In genomic region chr3:107431048-107431297, GRCh38 we compare ENCODE assay signal across 8 cellular contexts. TPM values are rescaled to one million over a fixed set of nuclear protein-coding genes. Genes with fewer than 3 reads are reported as not detected.
DNase-seq lines count a peak whose midpoint lies in the region; ATAC-seq and TF ChIP-seq lines count a peak whose summit lies in the region.

No MANE protein-coding gene starts in this region.

- H3K36me3 ChIP-seq in effector memory CD4-positive, alpha-beta T cell (ENCODE audit: control insufficient read depth, insufficient read depth, low read length), result no peaks in the 10 kb centered on the region
- H3K36me3 ChIP-seq in thoracic aorta, result no peaks in the 10 kb centered on the region

- no peaks in the 10 kb centered on the region for H3K27me3 ChIP-seq in effector memory CD4-positive, alpha-beta T cell (replicated peaks; ENCODE audit: control insufficient read depth, insufficient read depth, low read length, poor library complexity, severe bottlenecking)
- no peaks in the 10 kb centered on the region for H3K27me3 ChIP-seq in thoracic aorta (replicated peaks; ENCODE audit: insufficient read depth)

- peak; percentile 41 to 57 for DNase-seq in SHP77 (lab: John Stamatoyannopoulos, UW)
- no peak for DNase-seq in SHP77 treated with DMSO at 0.1 percent for 48 hours (lab: John Stamatoyannopoulos, UW)
- DNase-seq in T-helper 22 cell (ENCODE audit: low read depth), result peak; percentile 0
- peak in 1 of 3 donors; percentile 1 for DNase-seq in effector memory CD4-positive, alpha-beta T cell
- DNase-seq in mucosa of gallbladder (ENCODE audit: low spot score), result peak; percentile 28
- DNase-seq in thoracic aorta (ENCODE audit: low spot score), result no peak
- DNase-seq in HK-2 (ENCODE audit: unreplicated experiment), result no peak

- no peaks in the 10 kb centered on the region for H3K9me3 ChIP-seq in effector memory CD4-positive, alpha-beta T cell (ENCODE audit: control insufficient read depth, low read length)
- no peaks in the 10 kb centered on the region for H3K9me3 ChIP-seq in thoracic aorta

- H3K4me1 ChIP-seq in effector memory CD4-positive, alpha-beta T cell (ENCODE audit: control insufficient read depth, insufficient read depth, low read length, poor library complexity, severe bottlenecking), result peaks cover 15% of the 10 kb centered on the region
- peaks cover 5 to 10% of the 10 kb centered on the region in 2 donors for H3K4me1 ChIP-seq in thoracic aorta (ENCODE audit: control insufficient read depth in 1 of 2, low read depth in 2 of 2)

- TF ChIP-seq CTCF in thoracic aorta (IDR thresholded peaks at IDR 0.05), result no peak

- peak overlapping the region; percentile 80 for H3K4me3 ChIP-seq in effector memory CD4-positive, alpha-beta T cell (ENCODE audit: insufficient read depth, low read depth, low read length, poor library complexity, severe bottlenecking)
- peak overlapping the region; percentile 93 for H3K4me3 ChIP-seq in thoracic aorta

- no peak overlapping the region for H3K27ac ChIP-seq in effector memory CD4-positive, alpha-beta T cell (ENCODE audit: insufficient read depth, low read length, poor library complexity, severe bottlenecking)
- H3K27ac ChIP-seq in thoracic aorta, result peak overlapping the region; percentile 89 to 99

- peak; percentile 7 for ATAC-seq in HG02973 (IDR thresholded peaks at IDR 0.05; ENCODE audit: unreplicated experiment)
- ATAC-seq in thoracic aorta (ENCODE audit: insufficient number of reproducible peaks, low FRiP score, low read depth), result peak; percentile 3

RNA-seq across cellular contexts. Expression of gene CCDC54, which starts 53.7 kb away (rescaled TPM):
- total RNA-seq in mucosa of gallbladder (not detected), thoracic aorta (not detected)

Comparison
In these comparisons a context has a peak if more than half of its experiments do, and no peak if none do; other contexts are left out.
1. DNase-seq: peak in SHP77 (2 of 2), T-helper 22 cell (single experiment) and mucosa of gallbladder (single experiment); none in SHP77 treated with DMSO at 0.1 percent for 48 hours (single experiment), thoracic aorta (single experiment) and HK-2 (single experiment).